In the genomic region with DNA sequence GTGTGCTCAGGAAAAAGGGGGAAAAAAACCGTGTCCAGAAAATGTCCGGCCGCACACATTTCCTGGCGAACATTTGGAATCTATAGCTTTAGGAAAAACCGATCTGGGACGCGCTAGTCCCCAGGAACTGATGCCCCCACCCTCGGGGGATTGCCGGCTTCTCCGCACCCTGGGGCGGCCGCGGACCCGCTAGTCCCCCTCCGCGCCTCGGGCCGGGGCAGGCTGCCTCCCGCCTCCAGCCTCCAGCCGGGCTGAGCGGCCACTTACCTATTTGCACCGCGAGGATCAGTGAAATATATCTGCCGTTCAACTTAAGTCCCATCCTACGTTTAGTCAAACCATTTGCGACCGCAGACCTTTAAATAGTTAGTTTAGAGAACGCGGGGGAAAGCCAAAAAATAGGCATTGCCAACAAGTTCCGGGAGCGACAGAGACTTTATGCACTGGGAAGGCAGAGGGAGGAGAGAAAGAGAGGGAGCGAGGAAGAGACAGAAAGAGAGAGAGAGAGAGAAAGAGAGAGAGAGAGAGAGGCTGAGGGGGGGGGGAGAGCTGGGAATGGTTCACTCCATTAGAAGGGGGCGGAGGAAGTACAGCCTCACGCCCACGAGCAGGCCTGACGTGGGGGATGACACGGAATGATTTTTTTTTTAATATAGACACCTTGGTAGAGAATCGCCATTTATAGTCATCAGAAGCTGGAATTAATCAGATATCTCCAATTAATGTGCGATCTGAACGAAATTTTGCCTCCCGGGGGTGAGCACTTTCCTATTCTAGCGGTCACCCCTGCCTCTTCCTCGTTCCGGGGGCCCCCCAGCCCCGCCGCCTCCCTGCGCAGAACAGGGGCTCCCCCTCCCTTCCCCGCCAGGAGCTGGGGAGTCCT, we compare ENCODE assay signal across 8 cellular contexts. TPM values are rescaled to one million over a fixed set of nuclear protein-coding genes. Genes with fewer than 3 reads are reported as not detected.
DNase-seq lines count a peak whose midpoint lies in the region; ATAC-seq and TF ChIP-seq lines count a peak whose summit lies in the region.

A gene with protein sequence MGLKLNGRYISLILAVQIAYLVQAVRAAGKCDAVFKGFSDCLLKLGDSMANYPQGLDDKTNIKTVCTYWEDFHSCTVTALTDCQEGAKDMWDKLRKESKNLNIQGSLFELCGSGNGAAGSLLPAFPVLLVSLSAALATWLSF (minus strand): TSS at position 498 of the 883 bp plus-strand sequence. CDS start 176 bp downstream, at position 322.

- H3K4me1 ChIP-seq in OCI-LY1 (ENCODE audit: insufficient read depth, low read length, severe bottlenecking) (peaks cover 27% of the 10 kb centered on the region), ectodermal cell (ENCODE audit: control insufficient read depth, insufficient read depth, low read length) (peaks cover 50% of the 10 kb centered on the region)
- peaks cover 20 to 58% of the 10 kb centered on the region in 2 donors for H3K4me1 ChIP-seq in naive thymus-derived CD4-positive, alpha-beta T cell (ENCODE audit: control insufficient read depth in 2 of 2, insufficient read depth in 2 of 2, low read length in 2 of 2)

- peak within 1 kb of the TSS; percentile 95 for H3K4me2 ChIP-seq in OCI-LY1 (ENCODE audit: low read length)

- no peak for TF ChIP-seq CTCF in OCI-LY1 (IDR thresholded peaks at IDR 0.05; ENCODE audit: low read length)

- peaks cover 3% of the 10 kb centered on the region for H3K9me3 Mint-ChIP-seq in activated CD4-positive, alpha-beta T cell treated with anti-CD3 and anti-CD28 coated beads, Interleukin-2, amount 10 ng/mL, durations not matched to agents 7 days and 5 days
- peaks cover 0 to 33% (median 10%) of the 10 kb centered on the region in 11 donors for H3K9me3 Mint-ChIP-seq in naive thymus-derived CD4-positive, alpha-beta T cell

- ATAC-seq in naive thymus-derived CD4-positive, alpha-beta T cell = no peak
- ATAC-seq in HG03280 (IDR thresholded peaks at IDR 0.05; ENCODE audit: unreplicated experiment) = no peak
- no peak for ATAC-seq in HG02870 (IDR thresholded peaks at IDR 0.05; ENCODE audit: unreplicated experiment)

- H3K27ac Mint-ChIP-seq in activated CD4-positive, alpha-beta T cell treated with anti-CD3 and anti-CD28 coated beads, Interleukin-2, amount 10 ng/mL, durations not matched to agents 7 days and 5 days = peak within 1 kb of the TSS; percentile 80
- H3K27ac Mint-ChIP-seq in naive thymus-derived CD4-positive, alpha-beta T cell = peak within 1 kb of the TSS in 6 of 9 donors; percentile 72 to 92 (median 82)

- DNase-seq in activated CD4-positive, alpha-beta T cell treated with anti-CD3 and anti-CD28 coated beads, Interleukin-2, amount 10 ng/mL, durations not matched to agents 7 days and 5 days = no peak
- DNase-seq in activated CD4-positive, alpha-beta T cell treated with anti-CD3 and anti-CD28 coated beads, Interleukin-2, amount 50 U/mL, for 48 hours = no peak
- DNase-seq in naive thymus-derived CD4-positive, alpha-beta T cell = no peak
- no peak for DNase-seq in foreskin melanocyte

- intact Hi-C loops in naive thymus-derived CD4-positive, alpha-beta T cell (cut with micrococcal nuclease) = loop anchor here (5.0 to 10.0 kb wide), 9 partner anchors 194 to 1718 kb away; a partner anchor contains a TSS

- POLR2A ChIA-PET in activated CD4-positive, alpha-beta T cell treated with anti-CD3 and anti-CD28 coated beads, Interleukin-2, amount 10 ng/mL, durations not matched to agents 7 days and 5 days (lab: Charles Lee) = no interaction called here
- POLR2A ChIA-PET in naive thymus-derived CD4-positive, alpha-beta T cell (lab: Charles Lee) = no interaction called here

- peaks cover 60% of the 10 kb centered on the region for H3K4me1 Mint-ChIP-seq in activated CD4-positive, alpha-beta T cell treated with anti-CD3 and anti-CD28 coated beads, Interleukin-2, amount 10 ng/mL, durations not matched to agents 7 days and 5 days
- H3K4me1 Mint-ChIP-seq in naive thymus-derived CD4-positive, alpha-beta T cell = peaks cover 36 to 74% (median 59%) of the 10 kb centered on the region in 7 donors

- WGBS in ectodermal cell, 2 experiments = 1 to 2% methylated on average over 48 of the region's 48 CpGs

- peak within 1 kb of the TSS; percentile 77; the same call in 1 of the 2 replicates for H2AFZ ChIP-seq in OCI-LY1 (ENCODE audit: low read length)

- CTCF ChIA-PET in activated CD4-positive, alpha-beta T cell treated with anti-CD3 and anti-CD28 coated beads, Interleukin-2, amount 10 ng/mL, durations not matched to agents 7 days and 5 days (lab: Charles Lee) = interaction anchor here (0.7 kb wide), 1 partner anchor 105 kb away, joined by 3 read pairs; no protein-coding TSS in a partner anchor
- CTCF ChIA-PET in naive thymus-derived CD4-positive, alpha-beta T cell (lab: Charles Lee) = interaction anchor here (0.7 kb wide), 1 partner anchor 1857 kb away, joined by 3 read pairs; no protein-coding TSS in a partner anchor

- H3K27me3 ChIP-seq in OCI-LY1 (ENCODE audit: insufficient read depth, low read length) = no peaks in the 10 kb centered on the region
- peaks cover 85% of the 10 kb centered on the region for H3K27me3 ChIP-seq in ectodermal cell (ENCODE audit: control insufficient read depth, insufficient read depth, low read length, poor library complexity, severe bottlenecking)
- peaks cover 59 to 67% of the 10 kb centered on the region in 2 donors for H3K27me3 ChIP-seq in naive thymus-derived CD4-positive, alpha-beta T cell (ENCODE audit: control insufficient read depth in 2 of 2, insufficient read depth in 2 of 2, low read length in 2 of 2)

- H3F3A ChIP-seq in OCI-LY1 (ENCODE audit: insufficient read depth, low read length) = peaks cover 6% of the 10 kb centered on the region; the same call in 1 of the 2 replicates

- peaks cover 18% of the 10 kb centered on the region for H3K36me3 Mint-ChIP-seq in activated CD4-positive, alpha-beta T cell treated with anti-CD3 and anti-CD28 coated beads, Interleukin-2, amount 10 ng/mL, durations not matched to agents 7 days and 5 days (ENCODE audit: low read depth)
- peaks cover 0 to 16% (median 6%) of the 10 kb centered on the region in 5 donors for H3K36me3 Mint-ChIP-seq in naive thymus-derived CD4-positive, alpha-beta T cell

- no peaks in the 10 kb centered on the region for H3K9me2 ChIP-seq in OCI-LY1 (ENCODE audit: low read depth, low read length)

- peak within 1 kb of the TSS; percentile 79 for H3K4me3 ChIP-seq in OCI-LY1 (ENCODE audit: low read depth, low read length, poor library complexity, severe bottlenecking)
- peak within 1 kb of the TSS; percentile 52 for H3K4me3 ChIP-seq in ectodermal cell (ENCODE audit: insufficient read depth, low read depth, low read length)
- H3K4me3 ChIP-seq in naive thymus-derived CD4-positive, alpha-beta T cell (ENCODE audit: low read length) = peak within 1 kb of the TSS; percentile 5

- peaks cover 79% of the 10 kb centered on the region for H3K27me3 Mint-ChIP-seq in activated CD4-positive, alpha-beta T cell treated with anti-CD3 and anti-CD28 coated beads, Interleukin-2, amount 10 ng/mL, durations not matched to agents 7 days and 5 days
- H3K27me3 Mint-ChIP-seq in naive thymus-derived CD4-positive, alpha-beta T cell = peaks cover 69 to 86% (median 71%) of the 10 kb centered on the region in 5 donors

- no peaks in the 10 kb centered on the region for H4K20me1 ChIP-seq in OCI-LY1 (ENCODE audit: insufficient read depth, low read length)

- no peaks in the 10 kb centered on the region for H3K36me3 ChIP-seq in OCI-LY1 (ENCODE audit: insufficient read depth, low read length)
- no peaks in the 10 kb centered on the region for H3K36me3 ChIP-seq in ectodermal cell (ENCODE audit: control insufficient read depth, insufficient read depth, low read length)
- H3K36me3 ChIP-seq in naive thymus-derived CD4-positive, alpha-beta T cell (ENCODE audit: control insufficient read depth in 2 of 3, insufficient read depth in 3 of 3, low read length in 3 of 3) = no peaks in the 10 kb centered on the region

- H3K9me3 ChIP-seq in OCI-LY1 (ENCODE audit: low read length) (no peaks in the 10 kb centered on the region; the same call in 1 of the 2 replicates), ectodermal cell (ENCODE audit: control insufficient read depth, low read length) (no peaks in the 10 kb centered on the region)
- H3K9me3 ChIP-seq in naive thymus-derived CD4-positive, alpha-beta T cell (ENCODE audit: control insufficient read depth in 2 of 3, low read length in 3 of 3) = peaks cover 0 to 6% (median 0%) of the 10 kb centered on the region in 3 experiments

- peak within 1 kb of the TSS; percentile 76 for H3K4me3 Mint-ChIP-seq in activated CD4-positive, alpha-beta T cell treated with anti-CD3 and anti-CD28 coated beads, Interleukin-2, amount 10 ng/mL, durations not matched to agents 7 days and 5 days
- peak within 1 kb of the TSS; percentile 60 to 90 (median 82) for H3K4me3 Mint-ChIP-seq in naive thymus-derived CD4-positive, alpha-beta T cell

- peak within 1 kb of the TSS; percentile 86 for H3K9ac ChIP-seq in OCI-LY1 (ENCODE audit: low read length)

- H3K27ac ChIP-seq in OCI-LY1 (ENCODE audit: low read depth, low read length, poor library complexity, severe bottlenecking) (peak within 1 kb of the TSS; percentile 88), ectodermal cell (ENCODE audit: insufficient read depth, low read depth, low read length, poor library complexity, severe bottlenecking) (no peak within 1 kb of the TSS)
- H3K27ac ChIP-seq in naive thymus-derived CD4-positive, alpha-beta T cell (ENCODE audit: low read depth, low read length) = no peak within 1 kb of the TSS

- no peaks in the 10 kb centered on the region for H3K79me2 ChIP-seq in OCI-LY1 (ENCODE audit: insufficient read depth, low read length)

RNA-seq across cellular contexts. Expression of the gene that starts here (rescaled TPM):
- 1 to 10 TPM; 7.0 to 8.7 TPM for total RNA-seq in activated CD4-positive, alpha-beta T cell treated with anti-CD3 and anti-CD28 coated beads, Interleukin-2, amount 10 ng/mL, durations not matched to agents 7 days and 5 days
- polyA plus RNA-seq in ectodermal cell (2013, experiment 1 of 4) = 1.0 TPM
- polyA plus RNA-seq in ectodermal cell (2013, experiment 2 of 4) = 1.3 TPM
- polyA plus RNA-seq in ectodermal cell (2013, experiment 3 of 4) = 1.3 TPM
- 1.5 TPM for polyA plus RNA-seq in ectodermal cell (2013, experiment 4 of 4)
- total RNA-seq in naive thymus-derived CD4-positive, alpha-beta T cell = 1 to 10 TPM in 2 of 5 experiments, under 1 TPM in 2, not detected in 1; 0.19 to 9.1 (median 0.70) TPM
- under 1 TPM in 1 of 2 donors, not detected in 1; 0.34 TPM for polyA plus RNA-seq in naive thymus-derived CD4-positive, alpha-beta T cell

Comparison
In these comparisons a context has a peak if more than half of its experiments do, and no peak if none do; other contexts are left out.
1. H3K4me3 ChIP-seq: peak in every context shown above with its lines; median percentile 79 in OCI-LY1; 52 in ectodermal cell; 5 in naive thymus-derived CD4-positive, alpha-beta T cell.